ENCODE assay signal across 1 cellular context in genomic region chr7:150413640-150414081, GRCh38.
TF ChIP-seq lines count a peak whose summit lies in the region.

No MANE protein-coding gene starts in this region.

TF ChIP-seq in SK-N-SH treated with all-trans-retinoic acid at 6 μM for 48 hours, 23 proteins besides CTCF, POLR2A, EP300 and RAD21:
- TF ChIP-seq OSR1 (CRISPR knock-in tag; IDR thresholded peaks at IDR 0.05) (no peak), TOX (CRISPR knock-in tag; IDR thresholded peaks at IDR 0.05; ENCODE audit: borderline replicate concordance) (no peak)
